In the genomic region with DNA sequence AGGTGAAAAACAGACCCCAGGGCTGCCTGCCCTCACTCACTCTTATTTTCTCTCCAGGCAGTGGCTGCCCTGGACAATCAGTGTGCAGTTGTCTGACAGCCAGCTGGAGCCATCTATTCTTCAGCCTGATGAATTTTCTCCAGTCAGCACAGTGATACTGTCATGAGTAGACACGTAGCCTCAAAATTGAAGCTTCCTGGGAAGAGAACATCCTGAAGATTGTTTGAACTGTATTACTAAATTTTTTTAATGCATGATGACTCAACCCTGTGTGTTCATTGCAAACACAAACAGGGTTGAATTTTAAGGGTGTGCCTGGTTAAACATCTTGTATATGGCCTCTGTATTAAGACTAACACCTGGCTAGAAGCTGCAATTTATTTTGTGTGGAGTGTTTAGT, we compare ENCODE assay signal across 15 cellular contexts. TPM values are rescaled to one million over a fixed set of nuclear protein-coding genes. Genes with fewer than 3 reads are reported as not detected.
A peak's percentile ranks its signal among the peaks of the same experiment; 100 is the strongest.
DNase-seq lines count a peak whose midpoint lies in the region; ATAC-seq lines count a peak whose summit lies in the region.
"Had no signal": no experiment of that assay in that cellular context is flagged by ENCODE, and none has a peak within 500 bp of the region (broad histone marks: within the 10 kb centered on the region; RNA-seq: fewer than 3 reads in every experiment).

No MANE protein-coding gene starts in this region.

- ATAC-seq in left colon: peak; percentile 73
- no peak for ATAC-seq in GM19463 (IDR thresholded peaks at IDR 0.05; ENCODE audit: unreplicated experiment)

- DNase-seq in DMS53 (lab: John Stamatoyannopoulos, UW) (peak; percentile 90), NCI-H1417 (lab: John Stamatoyannopoulos, UW) (peak in 2 of 3 experiments; percentile 73 to 92), UCSD-AML1 (lab: John Stamatoyannopoulos, UW; ENCODE audit: unreplicated experiment) (peak; percentile 10), left colon (no peak), GOT3 (lab: John Stamatoyannopoulos, UW) (no peak), NCI-H187 treated with DMSO at 0.1 percent for 48 hours (lab: John Stamatoyannopoulos, UW) (no peak)
- no peak for DNase-seq in stimulated activated CD4-positive, alpha-beta T cell treated with anti-CD3 and anti-CD28 coated beads, Interleukin-4, amount 100 ng/mL, for 24 hours
- DNase-seq: activated CD4-positive, alpha-beta T cell treated with anti-CD3 and anti-CD28 coated beads for 1 hour; activated naive CD4-positive, alpha-beta T cell treated with anti-CD3 and anti-CD28 coated beads for 36 hours; effector CD4-positive, alpha-beta T cell; immature natural killer cell; Peyer's patch; stimulated activated CD4-positive, alpha-beta T cell treated with anti-CD3 and anti-CD28 coated beads, Interleukin-4, amount 100 ng/mL, for 4 hours; testis had no signal

- intact Hi-C loops in left colon (cut with DNase I, micrococcal nuclease): no loop called here

RNA-seq across cellular contexts. Expression of gene STXBP5, which starts 49.8 kb away (rescaled TPM):
- 10 to 100 TPM; 58.0 to 86.1 TPM for total RNA-seq in left colon

Comparison
In these comparisons a context has a peak if more than half of its experiments do, and no peak if none do; other contexts are left out.
1. DNase-seq: peak in DMS53 (single experiment), NCI-H1417 (2 of 3) and UCSD-AML1 (single experiment); none in left colon (0 of 2), GOT3 (single experiment), stimulated activated CD4-positive, alpha-beta T cell treated with anti-CD3 and anti-CD28 coated beads, Interleukin-4, amount 100 ng/mL, for 24 hours (single experiment) and NCI-H187 treated with DMSO at 0.1 percent for 48 hours (single experiment).